ENCODE assay signal across 11 cellular contexts in genomic region chr12:16171348-16171747, GRCh38.
"Had no signal": no experiment of that assay in that cellular context is flagged by ENCODE, and none has a peak within 500 bp of the region (broad histone marks: within the 10 kb centered on the region; RNA-seq: fewer than 3 reads in every experiment).

No MANE protein-coding gene starts in this region.

- FAIRE-seq: H1, H54 had no signal

- H3K36me3 ChIP-seq: HAP-1 had no signal

- H2AFZ ChIP-seq: GM23248, GM23338 had no signal

- H3K4me2 ChIP-seq: GM23338 had no signal

- H3K9me3 ChIP-seq: HAP-1 had no signal

- H3K27ac ChIP-seq: GM23248 had no signal

- H3K4me1 ChIP-seq: HAP-1 had no signal

- H3K9ac ChIP-seq: GM23248 had no signal

- DNase-seq: GM23248, GOT3, H7, H9, HCEC 1CT, HFFc6 had no signal

- H3K4me3 ChIP-seq: GM23248, GM23338, HAP-1 had no signal

- ATAC-seq: GM23338, HCT116 had no signal
